Comparison of ENCODE assay signal across 18 cellular contexts in genomic region chr4:137664416-137664815, GRCh38.
DNase-seq lines count a peak whose midpoint lies in the region; ATAC-seq and TF ChIP-seq lines count a peak whose summit lies in the region.
"Had no signal": no experiment of that assay in that cellular context is flagged by ENCODE, and none has a peak within 500 bp of the region (broad histone marks: within the 10 kb centered on the region; RNA-seq: fewer than 3 reads in every experiment).

No MANE protein-coding gene starts in this region.

- intact Hi-C loops in cardiac septum (cut with DNase I), result no loop called here

- peak overlapping the region; percentile 74; the same call in 1 of the 2 replicates for H3K27ac Mint-ChIP-seq in GM23338
- H3K27ac Mint-ChIP-seq in stimulated activated memory B cell treated with anti-CD40 and anti-IgM and Interleukin-4, amounts not matched to agents 10 μg/mL and 1 μg/mL and 100 μg/mL, for 72 hours, result no peak overlapping the region
- H3K27ac Mint-ChIP-seq: activated naive CD8-positive, alpha-beta T cell; activated T-cell treated with anti-CD3 and anti-CD28 coated beads, Interleukin-2, amount 50 U/mL, for 24 hours; naive B cell had no signal

- H3K36me3 ChIP-seq in GM23338 (ENCODE audit: insufficient read depth) (no peaks in the 10 kb centered on the region), skeletal muscle satellite cell (ENCODE audit: insufficient read depth, low read length) (no peaks in the 10 kb centered on the region)
- H3K36me3 ChIP-seq: BE2C, HAP-1, upper lobe of left lung had no signal

- H3K4me1 ChIP-seq in GM23338 (ENCODE audit: insufficient read depth) (peaks cover 18% of the 10 kb centered on the region), skeletal muscle satellite cell (ENCODE audit: control insufficient read depth, insufficient read depth, low read length) (peaks cover 34% of the 10 kb centered on the region)
- H3K4me1 ChIP-seq: BE2C had no signal

- no peak for DNase-seq in GM23338 (ENCODE audit: low spot score)
- DNase-seq in amniotic epithelial cell (ENCODE audit: low read depth), result peak; percentile 19
- DNase-seq in kidney tubule cell (ENCODE audit: low spot score), result peak; percentile 4
- DNase-seq in cardiac septum (ENCODE audit: low spot score), result no peak
- DNase-seq in NCI-H2171 treated with DMSO at 0.1 percent for 48 hours (lab: John Stamatoyannopoulos, UW), result no peak
- DNase-seq: activated CD4-positive, alpha-beta T cell treated with anti-CD3 and anti-CD28 coated beads, Interleukin-2, amount 50 U/mL, for 1 hour; activated T-cell treated with anti-CD3 and anti-CD28 coated beads, Interleukin-2, amount 50 U/mL, for 24 hours; BE2C; naive B cell; stimulated activated CD4-positive, alpha-beta T cell treated with anti-CD3 and anti-CD28 coated beads, Interleukin-4, amount 100 ng/mL, for 24 hours; upper lobe of left lung had no signal

- H3K4me2 ChIP-seq in GM23338 (no peak overlapping the region), skeletal muscle satellite cell (ENCODE audit: low read length) (peak overlapping the region; percentile 64)

- peaks cover 15% of the 10 kb centered on the region for H3K9me3 Mint-ChIP-seq in GM23338
- no peaks in the 10 kb centered on the region for H3K9me3 Mint-ChIP-seq in stimulated activated memory B cell treated with anti-CD40 and anti-IgM and Interleukin-4, amounts not matched to agents 10 μg/mL and 1 μg/mL and 100 μg/mL, for 72 hours

- peak overlapping the region; percentile 54 for H3K9ac ChIP-seq in skeletal muscle satellite cell (ENCODE audit: low read depth, low read length)

- peaks cover 24% of the 10 kb centered on the region for H3K4me1 Mint-ChIP-seq in GM23338
- no peaks in the 10 kb centered on the region for H3K4me1 Mint-ChIP-seq in stimulated activated memory B cell treated with anti-CD40 and anti-IgM and Interleukin-4, amounts not matched to agents 10 μg/mL and 1 μg/mL and 100 μg/mL, for 72 hours
- H3K4me1 Mint-ChIP-seq: central memory CD8-positive, alpha-beta T cell; naive B cell had no signal

- H4K20me1 ChIP-seq in GM23338 (replicated peaks; ENCODE audit: insufficient read depth), result no peaks in the 10 kb centered on the region

- H3K4me3 ChIP-seq in GM23338 (no peak overlapping the region), skeletal muscle satellite cell (ENCODE audit: low read length) (peak overlapping the region; percentile 15)
- H3K4me3 ChIP-seq: HAP-1, upper lobe of left lung had no signal

- H2AFZ ChIP-seq in GM23338, result no peak overlapping the region

- no peak for ATAC-seq in GM23338
- no peak for ATAC-seq in stimulated activated memory B cell treated with anti-CD40 and anti-IgM and Interleukin-4, amounts not matched to agents 10 μg/mL and 1 μg/mL and 100 μg/mL, for 72 hours
- ATAC-seq in HG02571 (IDR thresholded peaks at IDR 0.05; ENCODE audit: unreplicated experiment), result no peak
- ATAC-seq: Right ventricle myocardium inferior had no signal

- no peaks in the 10 kb centered on the region for H3K9me3 ChIP-seq in skeletal muscle satellite cell (replicated peaks; ENCODE audit: low read length)
- H3K9me3 ChIP-seq: BE2C, HAP-1, upper lobe of left lung had no signal

- H3K27me3 Mint-ChIP-seq in GM23338 (ENCODE audit: insufficient read depth, low read depth, poor library complexity), result no peaks in the 10 kb centered on the region
- H3K27me3 Mint-ChIP-seq in stimulated activated memory B cell treated with anti-CD40 and anti-IgM and Interleukin-4, amounts not matched to agents 10 μg/mL and 1 μg/mL and 100 μg/mL, for 72 hours, result no peaks in the 10 kb centered on the region
- H3K27me3 Mint-ChIP-seq: activated naive CD8-positive, alpha-beta T cell; activated T-cell treated with anti-CD3 and anti-CD28 coated beads, Interleukin-2, amount 50 U/mL, for 24 hours; central memory CD8-positive, alpha-beta T cell; naive B cell had no signal

- TF ChIP-seq CTCF in GM23338 (conservative IDR thresholded peaks at IDR 0.05; ENCODE audit: low read depth in 2 of 2), result no peak

- peaks cover 12% of the 10 kb centered on the region for H3K36me3 Mint-ChIP-seq in GM23338 (ENCODE audit: low read depth)
- no peaks in the 10 kb centered on the region for H3K36me3 Mint-ChIP-seq in stimulated activated memory B cell treated with anti-CD40 and anti-IgM and Interleukin-4, amounts not matched to agents 10 μg/mL and 1 μg/mL and 100 μg/mL, for 72 hours
- H3K36me3 Mint-ChIP-seq: activated naive CD8-positive, alpha-beta T cell; naive B cell had no signal

- H3K27ac ChIP-seq in GM23338 (ENCODE audit: low read depth), result no peak overlapping the region

- H3K79me2 ChIP-seq in GM23338 (replicated peaks; ENCODE audit: insufficient read depth), result no peaks in the 10 kb centered on the region

- H3K9me2 ChIP-seq in GM23338 (ENCODE audit: insufficient read depth), result no peaks in the 10 kb centered on the region; the same call in 1 of the 2 replicates

- no peaks in the 10 kb centered on the region for H3F3A ChIP-seq in GM23338 (replicated peaks; ENCODE audit: low read depth)

- no peaks in the 10 kb centered on the region for H3K27me3 ChIP-seq in GM23338 (ENCODE audit: insufficient read depth)
- H3K27me3 ChIP-seq in skeletal muscle satellite cell (ENCODE audit: control insufficient read depth, insufficient read depth, low read length), result no peaks in the 10 kb centered on the region
- H3K27me3 ChIP-seq: BE2C, upper lobe of left lung had no signal

- no peak overlapping the region; the same call in 2 of the 3 replicates for H3K4me3 Mint-ChIP-seq in GM23338
- H3K4me3 Mint-ChIP-seq in stimulated activated memory B cell treated with anti-CD40 and anti-IgM and Interleukin-4, amounts not matched to agents 10 μg/mL and 1 μg/mL and 100 μg/mL, for 72 hours, result no peak overlapping the region
- H3K4me3 Mint-ChIP-seq: activated naive CD8-positive, alpha-beta T cell; activated T-cell treated with anti-CD3 and anti-CD28 coated beads, Interleukin-2, amount 50 U/mL, for 24 hours; central memory CD8-positive, alpha-beta T cell; naive B cell had no signal

TF ChIP-seq in GM23338, 12 proteins besides CTCF, POLR2A, EP300 and RAD21 (continues in another document):
- TF ChIP-seq NANOG (IDR thresholded peaks at IDR 0.05; ENCODE audit: borderline replicate concordance) (no peak), JUNB (IDR thresholded peaks at IDR 0.05; ENCODE audit: unreplicated experiment) (no peak), EZH2phosphoT487 (IDR thresholded peaks at IDR 0.05; ENCODE audit: unreplicated experiment) (no peak), POLR2AphosphoS5 (IDR thresholded peaks at IDR 0.05; ENCODE audit: low read depth) (no peak), CREB1 (CRISPR knock-in tag; IDR thresholded peaks at IDR 0.05; ENCODE audit: low read depth) (no peak), ZNF331 (CRISPR knock-in tag; IDR thresholded peaks at IDR 0.05; ENCODE audit: low read depth) (no peak), STAT1 (IDR thresholded peaks at IDR 0.05; ENCODE audit: unreplicated experiment) (no peak), EZH2 (IDR thresholded peaks at IDR 0.05; ENCODE audit: low read depth, unreplicated experiment) (no peak)
- TF ChIP-seq, protein P1, sequence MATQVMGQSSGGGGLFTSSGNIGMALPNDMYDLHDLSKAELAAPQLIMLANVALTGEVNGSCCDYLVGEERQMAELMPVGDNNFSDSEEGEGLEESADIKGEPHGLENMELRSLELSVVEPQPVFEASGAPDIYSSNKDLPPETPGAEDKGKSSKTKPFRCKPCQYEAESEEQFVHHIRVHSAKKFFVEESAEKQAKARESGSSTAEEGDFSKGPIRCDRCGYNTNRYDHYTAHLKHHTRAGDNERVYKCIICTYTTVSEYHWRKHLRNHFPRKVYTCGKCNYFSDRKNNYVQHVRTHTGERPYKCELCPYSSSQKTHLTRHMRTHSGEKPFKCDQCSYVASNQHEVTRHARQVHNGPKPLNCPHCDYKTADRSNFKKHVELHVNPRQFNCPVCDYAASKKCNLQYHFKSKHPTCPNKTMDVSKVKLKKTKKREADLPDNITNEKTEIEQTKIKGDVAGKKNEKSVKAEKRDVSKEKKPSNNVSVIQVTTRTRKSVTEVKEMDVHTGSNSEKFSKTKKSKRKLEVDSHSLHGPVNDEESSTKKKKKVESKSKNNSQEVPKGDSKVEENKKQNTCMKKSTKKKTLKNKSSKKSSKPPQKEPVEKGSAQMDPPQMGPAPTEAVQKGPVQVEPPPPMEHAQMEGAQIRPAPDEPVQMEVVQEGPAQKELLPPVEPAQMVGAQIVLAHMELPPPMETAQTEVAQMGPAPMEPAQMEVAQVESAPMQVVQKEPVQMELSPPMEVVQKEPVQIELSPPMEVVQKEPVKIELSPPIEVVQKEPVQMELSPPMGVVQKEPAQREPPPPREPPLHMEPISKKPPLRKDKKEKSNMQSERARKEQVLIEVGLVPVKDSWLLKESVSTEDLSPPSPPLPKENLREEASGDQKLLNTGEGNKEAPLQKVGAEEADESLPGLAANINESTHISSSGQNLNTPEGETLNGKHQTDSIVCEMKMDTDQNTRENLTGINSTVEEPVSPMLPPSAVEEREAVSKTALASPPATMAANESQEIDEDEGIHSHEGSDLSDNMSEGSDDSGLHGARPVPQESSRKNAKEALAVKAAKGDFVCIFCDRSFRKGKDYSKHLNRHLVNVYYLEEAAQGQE (IDR thresholded peaks at IDR 0.05; ENCODE audit: unreplicated experiment), result no peak

Comparison
In these comparisons a context has a peak if more than half of its experiments do, and no peak if none do; other contexts are left out.
1. DNase-seq: peak in amniotic epithelial cell (single experiment) and kidney tubule cell (single experiment); none in GM23338 (single experiment), cardiac septum (single experiment) and NCI-H2171 treated with DMSO at 0.1 percent for 48 hours (single experiment).